In genomic region chr9:138077126-138077525, GRCh38 we compare ENCODE assay signal across 15 cellular contexts.
DNase-seq lines count a peak whose midpoint lies in the region; ATAC-seq and TF ChIP-seq lines count a peak whose summit lies in the region.
"Had no signal": no experiment of that assay in that cellular context is flagged by ENCODE, and none has a peak within 500 bp of the region (broad histone marks: within the 10 kb centered on the region; RNA-seq: fewer than 3 reads in every experiment).

No MANE protein-coding gene starts in this region.

- H3K27me3 Mint-ChIP-seq in endodermal cell (ENCODE audit: insufficient read depth) = no peaks in the 10 kb centered on the region
- H3K27me3 Mint-ChIP-seq: CD4-positive, CD25-positive, alpha-beta regulatory T cell had no signal

- intact Hi-C loops in left ventricle myocardium superior (cut with micrococcal nuclease) (no loop called here), posterior vena cava (cut with DNase I) (no loop called here)

- H3K4me1 ChIP-seq in right atrium auricular region = no peaks in the 10 kb centered on the region
- no peaks in the 10 kb centered on the region for H3K4me1 ChIP-seq in endodermal cell (ENCODE audit: control insufficient read depth, insufficient read depth, low read length)
- H3K4me1 ChIP-seq: HAP-1 had no signal

- 87 to 97% methylated on average over 7 to 9 of the region's 9 CpGs for WGBS in endodermal cell (ENCODE audit: insufficient coverage in 1 of 2, insufficient read length in 1 of 2), 2 experiments

- H3K27ac ChIP-seq in right atrium auricular region = no peak overlapping the region
- no peak overlapping the region for H3K27ac ChIP-seq in endodermal cell (ENCODE audit: low read depth, low read length)

- TF ChIP-seq CTCF in right atrium auricular region (IDR thresholded peaks at IDR 0.05) (no peak), endodermal cell (conservative IDR thresholded peaks at IDR 0.05) (no peak)

- H3K9me3 Mint-ChIP-seq in endodermal cell = peaks cover 3% of the 10 kb centered on the region

- H3K36me3 ChIP-seq in right atrium auricular region = no peaks in the 10 kb centered on the region
- no peaks in the 10 kb centered on the region for H3K36me3 ChIP-seq in endodermal cell (ENCODE audit: control insufficient read depth, insufficient read depth, low read length)
- H3K36me3 ChIP-seq: HAP-1 had no signal

- H3K9ac ChIP-seq in endodermal cell (ENCODE audit: extremely low read depth, low read length, poor library complexity, severe bottlenecking) = no peak overlapping the region

- no peak overlapping the region for H3K4me3 ChIP-seq in right atrium auricular region
- H3K4me3 ChIP-seq in endodermal cell (ENCODE audit: low read length) = no peak overlapping the region
- H3K4me3 ChIP-seq: HAP-1 had no signal

- H3K27ac Mint-ChIP-seq in endodermal cell = no peak overlapping the region
- H3K27ac Mint-ChIP-seq: CD4-positive, CD25-positive, alpha-beta regulatory T cell had no signal

- H3K27me3 ChIP-seq in right atrium auricular region (no peaks in the 10 kb centered on the region), endodermal cell (ENCODE audit: control insufficient read depth, insufficient read depth, low read length, poor library complexity, severe bottlenecking) (no peaks in the 10 kb centered on the region)

- DNase-seq in right atrium auricular region (ENCODE audit: low spot score) (peak; percentile 30), left ventricle myocardium superior (no peak), endodermal cell (peak; percentile 22), posterior vena cava (ENCODE audit: low spot score) (peak; percentile 66), ureter (ENCODE audit: low spot score) (peak; percentile 34), NCI-H1436 treated with DMSO at 0.1 percent for 48 hours (lab: John Stamatoyannopoulos, UW) (no peak)
- DNase-seq: ACHN; CD4-positive, CD25-positive, alpha-beta regulatory T cell; NCI-H1436; NCI-H2081 treated with DMSO at 0.1 percent for 48 hours; NCI-H526 treated with DMSO at 0.1 percent for 48 hours; OCI-M1 had no signal

- peaks cover 7% of the 10 kb centered on the region for H3K4me1 Mint-ChIP-seq in endodermal cell
- H3K4me1 Mint-ChIP-seq: CD4-positive, CD25-positive, alpha-beta regulatory T cell had no signal

- no peak overlapping the region for H3K4me3 Mint-ChIP-seq in endodermal cell
- H3K4me3 Mint-ChIP-seq: CD4-positive, CD25-positive, alpha-beta regulatory T cell had no signal

- no peak for ATAC-seq in left ventricle myocardium superior
- ATAC-seq in HG03354 (IDR thresholded peaks at IDR 0.05; ENCODE audit: poor library complexity, severe bottlenecking, unreplicated experiment) = no peak
- ATAC-seq in HG03025 (IDR thresholded peaks at IDR 0.05; ENCODE audit: low FRiP score, unreplicated experiment) = no peak

- H3K9me3 ChIP-seq in right atrium auricular region (no peaks in the 10 kb centered on the region), endodermal cell (ENCODE audit: control insufficient read depth, low read length) (peaks cover 36% of the 10 kb centered on the region)
- H3K9me3 ChIP-seq: HAP-1 had no signal

- H3K36me3 Mint-ChIP-seq in endodermal cell (ENCODE audit: low read depth) = peaks cover 51% of the 10 kb centered on the region
- H3K36me3 Mint-ChIP-seq: CD4-positive, CD25-positive, alpha-beta regulatory T cell had no signal

Comparison
In these comparisons a context has a peak if more than half of its experiments do, and no peak if none do; other contexts are left out.
1. DNase-seq: peak in right atrium auricular region (single experiment), endodermal cell (single experiment), posterior vena cava (single experiment) and ureter (single experiment); none in left ventricle myocardium superior (single experiment) and NCI-H1436 treated with DMSO at 0.1 percent for 48 hours (single experiment).